ENCODE assay signal across 17 cellular contexts in the genomic region with DNA sequence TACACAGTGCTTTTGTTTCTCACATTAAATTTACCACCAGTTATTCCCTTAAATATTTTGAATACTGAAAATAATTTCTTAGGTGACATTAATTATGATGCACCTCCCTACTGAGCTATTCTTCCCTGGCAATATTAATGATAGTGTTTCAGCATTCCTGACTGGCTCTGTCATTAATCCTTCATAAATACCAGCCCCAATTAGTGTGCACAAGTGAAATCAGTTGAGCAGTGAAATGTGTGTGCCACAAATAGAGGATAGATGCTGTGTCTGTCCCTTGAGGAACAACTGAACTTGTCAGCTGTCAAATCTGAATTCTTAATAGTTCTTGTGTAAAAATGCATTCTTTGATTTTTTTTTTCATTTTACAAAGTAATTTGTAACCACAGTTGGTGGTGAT.
"Had no signal": no experiment of that assay in that cellular context is flagged by ENCODE, and none has a peak within 500 bp of the region (broad histone marks: within the 10 kb centered on the region; RNA-seq: fewer than 3 reads in every experiment).

No MANE protein-coding gene starts in this region.

- H3K27me3 ChIP-seq: gastroesophageal sphincter, neural progenitor cell, ovary had no signal

- H3K4me3 Mint-ChIP-seq: endodermal cell, natural killer cell, neural progenitor cell had no signal

- H3K4me2 ChIP-seq: neural progenitor cell, smooth muscle cell had no signal

- H3K36me3 ChIP-seq: gastroesophageal sphincter, neural progenitor cell, ovary had no signal

- H3K4me1 ChIP-seq: gastroesophageal sphincter had no signal

- FAIRE-seq: urothelium cell line had no signal

- H3K4me3 ChIP-seq: coronary artery, gastroesophageal sphincter, mucosa of descending colon, neural progenitor cell, ovary, smooth muscle cell had no signal

- H3K27ac ChIP-seq: coronary artery, gastroesophageal sphincter, neural progenitor cell, ovary had no signal

- H2AFZ ChIP-seq: neural progenitor cell had no signal

- H3K9me3 ChIP-seq: gastroesophageal sphincter, mucosa of descending colon, ovary had no signal

- H3K9me3 Mint-ChIP-seq: endodermal cell, natural killer cell, neural progenitor cell had no signal

- DNase-seq: effector CD4-positive, alpha-beta T cell; endodermal cell; glutamatergic neuron; islet precursor cell; mucosa of descending colon; natural killer cell; nucleus accumbens; ovary; right cardiac atrium; stimulated activated CD4-positive, alpha-beta T cell treated with anti-CD3 and anti-CD28 coated beads, Interleukin-2, amount 100 ng/mL, for 48 hours; stimulated activated naive CD4-positive, alpha-beta T cell treated with Interleukin-2 at 50 U/mL for 16 hours had no signal

- H3K4me1 Mint-ChIP-seq: natural killer cell had no signal

- H3K9ac ChIP-seq: neural progenitor cell had no signal

- H3K27ac Mint-ChIP-seq: endodermal cell, natural killer cell had no signal

- ATAC-seq: gastroesophageal sphincter, left lobe of liver, mucosa of descending colon, natural killer cell, right cardiac atrium had no signal

- H3K36me3 Mint-ChIP-seq: natural killer cell, neural progenitor cell had no signal
